In genomic region chr3:16841906-16842709, GRCh38 we compare ENCODE assay signal across 9 cellular contexts. TPM values are rescaled to one million over a fixed set of nuclear protein-coding genes. Genes with fewer than 3 reads are reported as not detected.
DNase-seq lines count a peak whose midpoint lies in the region; ATAC-seq, FAIRE-seq and TF ChIP-seq lines count a peak whose summit lies in the region.
"Had no signal": no experiment of that assay in that cellular context is flagged by ENCODE, and none has a peak within 500 bp of the region (broad histone marks: within the 10 kb centered on the region; RNA-seq: fewer than 3 reads in every experiment).

No MANE protein-coding gene starts in this region.

- in situ Hi-C loops in HepG2 (cut with HindIII; ENCODE audit: extremely low pct_ligation_motif_present, low pct_unique_long_range_greater_than_20kb) = no loop called here

- 55% methylated on average over 12 of the region's 12 CpGs for WGBS in liver
- 39% methylated on average over 8 of the region's 12 CpGs for WGBS in HepG2 (ENCODE audit: low lambda C conversion rate)

- no TSS peak for BruUV-seq in HepG2 (replicated peaks; lab: Mats Ljungman, UMichigan)

- TF ChIP-seq RAD21 in liver (IDR thresholded peaks at IDR 0.05) (no peak), HepG2 (CRISPR knock-in tag; IDR thresholded peaks at IDR 0.05) (no peak)

- TF ChIP-seq EP300 in HepG2 (IDR thresholded peaks at IDR 0.05; ENCODE audit: low read depth in 2 of 2, low read length in 2 of 2) (no peak), HepG2 (CRISPR knock-in tag; IDR thresholded peaks at IDR 0.05; ENCODE audit: borderline replicate concordance) (no peak)

- no peak for TF ChIP-seq CTCF in liver (IDR thresholded peaks at IDR 0.05; ENCODE audit: low read depth, low read length, missing input control)
- TF ChIP-seq CTCF in HepG2 (CRISPR knock-in tag; IDR thresholded peaks at IDR 0.05) = no peak
- TF ChIP-seq CTCF in colonic mucosa (IDR thresholded peaks at IDR 0.05) = no peak
- no peak for TF ChIP-seq CTCF in omental fat pad (IDR thresholded peaks at IDR 0.05)

- H3K4me1 ChIP-seq in liver (ENCODE audit: control insufficient read depth in 4 of 4, insufficient read depth in 4 of 4, low read length in 3 of 4) = peaks cover 8 to 68% (median 40%) of the 10 kb centered on the region in 4 donors
- H3K4me1 ChIP-seq in HepG2 (ENCODE audit: insufficient read depth, low read length) = no peaks in the 10 kb centered on the region
- H3K4me1 ChIP-seq in colonic mucosa = peaks cover 20% of the 10 kb centered on the region
- H3K4me1 ChIP-seq in skeletal muscle satellite cell (ENCODE audit: control insufficient read depth, insufficient read depth, low read length) = peaks cover 14% of the 10 kb centered on the region

- H3K9ac ChIP-seq in liver (ENCODE audit: low read depth in 1 of 2, low read length in 2 of 2) (peak overlapping the region; percentile 22 to 49), HepG2 (ENCODE audit: insufficient read depth, low read depth, low read length) (no peak overlapping the region), colonic mucosa (ENCODE audit: low read depth in 2 of 2, low read length in 2 of 2) (peak overlapping the region in 1 of 2 donors; percentile 54), skeletal muscle satellite cell (ENCODE audit: low read depth, low read length) (no peak overlapping the region)

- no peaks in the 10 kb centered on the region for H3K36me3 ChIP-seq in liver (ENCODE audit: control insufficient read depth in 4 of 4, insufficient read depth in 3 of 4, low read depth in 1 of 4, low read length in 3 of 4)
- no peaks in the 10 kb centered on the region for H3K36me3 ChIP-seq in HepG2 (replicated peaks in 1 of 2; ENCODE audit: control insufficient read depth in 1 of 2, insufficient read depth in 2 of 2, low read length in 2 of 2)
- H3K36me3 ChIP-seq in colonic mucosa = no peaks in the 10 kb centered on the region
- H3K36me3 ChIP-seq in skeletal muscle satellite cell (ENCODE audit: insufficient read depth, low read length) = no peaks in the 10 kb centered on the region

- intact Hi-C loops in HepG2 (cut with micrococcal nuclease; ENCODE audit: unreplicated experiment) = no loop called here
- intact Hi-C loops in colonic mucosa (cut with DNase I) = no loop called here

- no peak for FAIRE-seq in HepG2 (lab: Jason Lieb, UNC)

- no peaks in the 10 kb centered on the region for H3K79me2 ChIP-seq in HepG2 (ENCODE audit: insufficient read depth, low read length)

- H2AFZ ChIP-seq in HepG2 (ENCODE audit: low read length) = no peak overlapping the region

- POLR2A ChIA-PET in HepG2 (lab: Yijun Ruan, JAX) = no interaction called here

- CTCF ChIA-PET in HepG2 (lab: Yijun Ruan, JAX; ENCODE audit: low intra/inter-chr PET ratio, low total read pairs) = no interaction called here

- no peak for ATAC-seq in HepG2
- peak; percentile 82 for ATAC-seq in HG03354 (IDR thresholded peaks at IDR 0.05; ENCODE audit: poor library complexity, severe bottlenecking, unreplicated experiment)
- ATAC-seq in omental fat pad (ENCODE audit: low FRiP score) = no peak

- no peaks in the 10 kb centered on the region for H4K20me1 ChIP-seq in HepG2 (ENCODE audit: insufficient read depth, low read length)

- H3K27me3 ChIP-seq in liver (ENCODE audit: control insufficient read depth in 4 of 4, insufficient read depth in 4 of 4, low read length in 3 of 4) = no peaks in the 10 kb centered on the region
- peaks cover 0 to 11% of the 10 kb centered on the region in 2 experiments; a peak in 3 of 5 replicates for H3K27me3 ChIP-seq in HepG2 (ENCODE audit: control insufficient read depth in 1 of 2, insufficient read depth in 2 of 2, low read length in 2 of 2)
- H3K27me3 ChIP-seq in colonic mucosa = no peaks in the 10 kb centered on the region
- no peaks in the 10 kb centered on the region for H3K27me3 ChIP-seq in skeletal muscle satellite cell (ENCODE audit: control insufficient read depth, insufficient read depth, low read length)

- peak overlapping the region; percentile 66 to 68 for H3K27ac ChIP-seq in liver (ENCODE audit: low read depth in 1 of 2, low read length in 2 of 2)
- no peak overlapping the region for H3K27ac ChIP-seq in HepG2 (ENCODE audit: extremely low read length, insufficient read depth, low read length)
- H3K27ac ChIP-seq in colonic mucosa = peak overlapping the region; percentile 32
- H3K27ac ChIP-seq: C4-2B had no signal

- H3K9me3 ChIP-seq in liver (ENCODE audit: control insufficient read depth in 4 of 4, low read length in 3 of 4) = no peaks in the 10 kb centered on the region
- no peaks in the 10 kb centered on the region for H3K9me3 ChIP-seq in HepG2 (ENCODE audit: low read length)
- H3K9me3 ChIP-seq in colonic mucosa = no peaks in the 10 kb centered on the region
- H3K9me3 ChIP-seq in skeletal muscle satellite cell (replicated peaks; ENCODE audit: low read length) = no peaks in the 10 kb centered on the region

- no peak overlapping the region for H3K4me3 ChIP-seq in liver (ENCODE audit: low read depth in 1 of 3, low read length in 3 of 3)
- no peak overlapping the region for H3K4me3 ChIP-seq in HepG2 (replicated peaks in 1 of 3; ENCODE audit: insufficient read depth in 1 of 3, low read depth in 2 of 3, low read length in 3 of 3)
- no peak overlapping the region for H3K4me3 ChIP-seq in colonic mucosa
- no peak overlapping the region for H3K4me3 ChIP-seq in skeletal muscle satellite cell (ENCODE audit: low read length)

- H3K4me2 ChIP-seq in HepG2 (ENCODE audit: low read depth, low read length) = no peak overlapping the region
- H3K4me2 ChIP-seq in skeletal muscle satellite cell (ENCODE audit: low read length) = peak overlapping the region; percentile 63

- TF ChIP-seq POLR2A in HepG2 (IDR thresholded peaks at IDR 0.05; ENCODE audit: insufficient read depth in 1 of 2, low read depth in 2 of 2, low read length in 2 of 2) = no peak

- DNase-seq in HepG2 (ENCODE audit: low spot score) = no peak
- DNase-seq in activated CD4-positive, CD25-positive, alpha-beta regulatory T cell (lab: John Stamatoyannopoulos, UW) = peak in 3 of 4 experiments; percentile 14 to 57 (median 20)
- DNase-seq in colonic mucosa = peak; percentile 67
- no peak for DNase-seq in GOT3 (lab: John Stamatoyannopoulos, UW)
- DNase-seq in omental fat pad (ENCODE audit: low spot score) = no peak

TF ChIP-seq in liver, 16 proteins besides CTCF, POLR2A, EP300 and RAD21 (continues in another document):
- TF ChIP-seq FOXA2 (IDR thresholded peaks at IDR 0.05) = no peak
- TF ChIP-seq, protein P1, sequence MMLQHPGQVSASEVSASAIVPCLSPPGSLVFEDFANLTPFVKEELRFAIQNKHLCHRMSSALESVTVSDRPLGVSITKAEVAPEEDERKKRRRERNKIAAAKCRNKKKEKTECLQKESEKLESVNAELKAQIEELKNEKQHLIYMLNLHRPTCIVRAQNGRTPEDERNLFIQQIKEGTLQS (IDR thresholded peaks at IDR 0.05) = no peak
- TF ChIP-seq HNF4A (conservative IDR thresholded peaks at IDR 0.05) = no peak
- no peak for TF ChIP-seq HNF4G (IDR thresholded peaks at IDR 0.05)
- TF ChIP-seq YY1 (IDR thresholded peaks at IDR 0.05) = no peak
- TF ChIP-seq NR2F2 (IDR thresholded peaks at IDR 0.05) = no peak
- no peak for TF ChIP-seq EGR1 (IDR thresholded peaks at IDR 0.05; ENCODE audit: low read depth in 2 of 2)
- TF ChIP-seq FOXA1 (IDR thresholded peaks at IDR 0.05) = no peak

TF ChIP-seq in HepG2, 621 proteins besides CTCF, POLR2A, EP300 and RAD21 (continues in another document):
- TF ChIP-seq ZNF124 (CRISPR knock-in tag; IDR thresholded peaks at IDR 0.05) (no peak), PHF20 (CRISPR knock-in tag; IDR thresholded peaks at IDR 0.05) (no peak), TAF15 (IDR thresholded peaks at IDR 0.05; ENCODE audit: low read depth, low read length, poor library complexity, severe bottlenecking) (no peak), ZNF260 (CRISPR knock-in tag; IDR thresholded peaks at IDR 0.05; ENCODE audit: borderline replicate concordance, low read depth) (no peak)

RNA-seq across cellular contexts. Expression of gene PLCL2, which starts 42.6 kb away (rescaled TPM):
- 10 to 100 TPM; 16.3 to 16.5 TPM for total RNA-seq in liver
- 1 to 10 TPM; 1.5 to 2.6 TPM for polyA plus RNA-seq in liver
- not detected in 2 replicates for total RNA-seq in HepG2 (2016; rRNA removed; fragmentation: Illumina TruSeq; extraction: Trizol)
- total RNA-seq in HepG2 (2016; cell fraction: cytosol; rRNA removed; fragmentation: Illumina TruSeq; extraction: Trizol; ENCODE audit: low read depth) = not detected in 2 replicates
- 0.04 TPM in 1 of 2 replicates, not detected in the other for total RNA-seq in HepG2 (2016; cell fraction: insoluble cytoplasmic fraction; rRNA removed; fragmentation: Illumina TruSeq; extraction: Trizol)
- not detected in 2 replicates for total RNA-seq in HepG2 (2016; cell fraction: membrane; rRNA removed; fragmentation: Illumina TruSeq; extraction: Trizol)
- not detected in 2 replicates for total RNA-seq in HepG2 (2016; cell fraction: nucleus; rRNA removed; fragmentation: Illumina TruSeq; extraction: Trizol)
- not detected in 2 replicates for polyA plus RNA-seq in HepG2 (2011; rRNA removed)
- polyA plus RNA-seq in HepG2 (2011; cell fraction: cytosol; rRNA removed) = not detected in 2 replicates
- not detected in 2 replicates for polyA plus RNA-seq in HepG2 (2011; cell fraction: nucleus; rRNA removed)
- polyA plus RNA-seq in HepG2 (2012) = not detected in 2 replicates
- not detected in 2 replicates for polyA plus RNA-seq in HepG2 (2016; cell fraction: cytosol; fragmentation: Illumina TruSeq; extraction: Trizol; ENCODE audit: low read depth)
- not detected in 2 replicates for polyA plus RNA-seq in HepG2 (2016; cell fraction: insoluble cytoplasmic fraction; fragmentation: Illumina TruSeq; extraction: Trizol; ENCODE audit: low read depth)
- polyA plus RNA-seq in HepG2 (2016; cell fraction: membrane; fragmentation: Illumina TruSeq; extraction: Trizol; ENCODE audit: low read depth) = not detected in 2 replicates
- not detected in 2 replicates for polyA plus RNA-seq in HepG2 (2016; cell fraction: nucleus; fragmentation: Illumina TruSeq; extraction: Trizol; ENCODE audit: insufficient read depth, low read depth)
- 5.6 TPM in 1 of 2 replicates, not detected in the other for polyA minus RNA-seq in HepG2 (2011; rRNA and poly(A)+ RNA removed; ENCODE audit: low replicate concordance)
- not detected in 2 replicates for polyA minus RNA-seq in HepG2 (2011; cell fraction: cytosol; rRNA and poly(A)+ RNA removed)
- not detected in 2 replicates for polyA minus RNA-seq in HepG2 (2011; cell fraction: nucleus; rRNA and poly(A)+ RNA removed)
- 10 to 100 TPM; 12.3 to 15.0 TPM for total RNA-seq in colonic mucosa
- 6.8 and 10.0 TPM in 2 replicates for total RNA-seq in skeletal muscle satellite cell (2012; rRNA removed)
- total RNA-seq in omental fat pad = 10 to 100 TPM; 10.8 to 28.5 (median 16.3) TPM

Comparison
In these comparisons a context has a peak if more than half of its experiments do, and no peak if none do; other contexts are left out.
1. H3K9ac ChIP-seq: peak in liver (2 of 2); none in HepG2 (single experiment) and skeletal muscle satellite cell (single experiment).
2. RNA of gene PLCL2, which starts 42.6 kb away (total RNA-seq): 10.8 to 28.5 TPM in omental fat pad, 16.3 to 16.5 TPM in liver and 12.3 to 15.0 TPM in colonic mucosa; 0.04 TPM in HepG2; every median in the first group is over 10 times any median in the second.
3. DNase-seq: peak in activated CD4-positive, CD25-positive, alpha-beta regulatory T cell (3 of 4) and colonic mucosa (single experiment); none in HepG2 (single experiment), GOT3 (single experiment) and omental fat pad (single experiment).